ENCODE assay signal across 1 cellular context in the genomic region with DNA sequence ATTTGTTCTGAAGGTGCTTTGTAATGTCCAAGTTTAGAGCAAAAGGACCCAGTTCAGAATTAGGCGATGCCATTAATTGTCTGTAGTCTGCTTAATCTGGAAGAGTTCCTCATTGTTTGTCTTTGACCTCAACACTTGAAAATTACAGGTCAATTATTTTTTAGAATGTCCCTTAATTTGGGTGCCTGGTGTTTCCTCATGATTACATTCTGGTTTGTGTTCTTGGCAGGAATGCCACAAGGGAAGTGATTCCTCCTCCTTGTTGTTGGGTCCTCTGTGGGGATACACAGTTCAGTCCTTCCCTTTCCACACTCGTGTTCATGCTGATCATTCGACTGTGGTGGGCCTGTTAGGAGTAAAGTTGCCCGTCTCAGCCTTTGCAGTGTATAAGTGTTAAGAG.
TF ChIP-seq lines count a peak whose summit lies in the region.

No MANE protein-coding gene starts in this region.

TF ChIP-seq in HepG2, 621 proteins besides CTCF, POLR2A, EP300 and RAD21 (continued from another document):
- TF ChIP-seq ZNF781 (CRISPR knock-in tag; IDR thresholded peaks at IDR 0.05; ENCODE audit: borderline replicate concordance, not compliant biosample characterization): no peak
- no peak for TF ChIP-seq NFE2L2 (IDR thresholded peaks at IDR 0.05; ENCODE audit: low read length)
- no peak for TF ChIP-seq ZNF737 (CRISPR knock-in tag; IDR thresholded peaks at IDR 0.05; ENCODE audit: borderline replicate concordance)
